ENCODE assay signal across 8 cellular contexts in genomic region chr7:68176974-68177373, GRCh38.
DNase-seq lines count a peak whose midpoint lies in the region; ATAC-seq lines count a peak whose summit lies in the region.

No MANE protein-coding gene starts in this region.

- no peak for ATAC-seq in stimulated activated naive CD8-positive, alpha-beta T cell treated with anti-CD3 and anti-CD28 coated beads, Interleukin-15, Interleukin-2, amounts not matched to agents 100 U/mL and 50 U/mL, for 24 hours
- ATAC-seq in HG03457 (IDR thresholded peaks at IDR 0.05; ENCODE audit: unreplicated experiment), result no peak

- DNase-seq in AML-193 (lab: John Stamatoyannopoulos, UW), result peak; percentile 35 to 41
- peak; percentile 78 for DNase-seq in H7
- peak; percentile 72 for DNase-seq in NCI-H345 (lab: John Stamatoyannopoulos, UW)
- peak in 41 of 56 donors; percentile 0 to 66 (median 7) for DNase-seq in amygdala (lab: John Stamatoyannopoulos, UW)
- DNase-seq in iPS DF 4.7 (ENCODE audit: extremely low read depth, low spot score), result peak; percentile 2
- peak; percentile 17 for DNase-seq in stimulated activated naive CD8-positive, alpha-beta T cell treated with anti-CD3 and anti-CD28 coated beads, Interleukin-15, Interleukin-2, amounts not matched to agents 100 U/mL and 50 U/mL, for 24 hours
- DNase-seq in activated effector memory CD4-positive, alpha-beta T cell treated with anti-CD3 and anti-CD28 coated beads, Interleukin-2, amount 50 U/mL, for 16 hours, result no peak

- no peak overlapping the region for H3K4me3 ChIP-seq in H7 (ENCODE audit: insufficient read depth, low read depth, low read length)

- H3K36me3 ChIP-seq in H7 (replicated peaks; ENCODE audit: control insufficient read depth, insufficient read depth, low read length), result no peaks in the 10 kb centered on the region

- no peaks in the 10 kb centered on the region for H3K27me3 ChIP-seq in H7 (ENCODE audit: control insufficient read depth, insufficient read depth, low read length)
